In genomic region chr13:87311165-87311564, GRCh38 we compare ENCODE assay signal across 20 cellular contexts.
"Had no signal": no experiment of that assay in that cellular context is flagged by ENCODE, and none has a peak within 500 bp of the region (broad histone marks: within the 10 kb centered on the region; RNA-seq: fewer than 3 reads in every experiment).

No MANE protein-coding gene starts in this region.

- H3K36me3 Mint-ChIP-seq: activated naive CD8-positive, alpha-beta T cell treated with anti-CD3 and anti-CD28 coated beads for 36 hours; WTC11 had no signal

- ATAC-seq: activated T-cell treated with anti-CD3 and anti-CD28 coated beads, Interleukin-2, amount 50 U/mL, for 4 hours; gastrocnemius medialis; stimulated activated naive CD8-positive, alpha-beta T cell treated with anti-CD3 and anti-CD28 coated beads, Interleukin-15, Interleukin-2, amounts not matched to agents 100 U/mL and 50 U/mL, for 24 hours; upper lobe of right lung; WTC11 had no signal

- DNase-seq: activated CD4-positive, alpha-beta T cell treated with anti-CD3 and anti-CD28 coated beads, Interleukin-2, amount 50 U/mL, for 4 hours; activated CD8-positive, alpha-beta memory T cell treated with anti-CD3 and anti-CD28 coated beads, Interleukin-2, amount 50 U/mL, for 48 hours; activated naive CD4-positive, alpha-beta T cell treated with Interleukin-2 at 50 U/mL for 16 hours; activated naive CD8-positive, alpha-beta T cell treated with anti-CD3 and anti-CD28 coated beads for 36 hours; activated T-cell treated with anti-CD3 and anti-CD28 coated beads, Interleukin-2, amount 50 U/mL, for 4 hours; amniotic stem cell; gastrocnemius medialis; head of caudate nucleus; ovary; stimulated activated CD4-positive, alpha-beta T cell treated with anti-CD3 and anti-CD28 coated beads, Interleukin-4, amount 100 ng/mL, for 24 hours; stimulated activated naive CD8-positive, alpha-beta T cell treated with anti-CD3 and anti-CD28 coated beads, Interleukin-15, Interleukin-2, amounts not matched to agents 100 U/mL and 50 U/mL, for 24 hours; upper lobe of right lung had no signal

- H3K9me3 Mint-ChIP-seq: activated naive CD8-positive, alpha-beta T cell treated with anti-CD3 and anti-CD28 coated beads for 36 hours had no signal

- H3K27ac Mint-ChIP-seq: activated naive CD8-positive, alpha-beta T cell treated with anti-CD3 and anti-CD28 coated beads for 36 hours; activated T-helper 2 cell treated with anti-CD3 and anti-CD28 coated beads, Interferon-gamma antibody, Interleukin-2, Interleukin-4, amounts not matched to agents 10 μg/mL and 5 μg/mL and 100 μg/mL, durations not matched to agents 14 hours and 24 hours and 36 hours; nephron; WTC11 had no signal

- H3K27ac ChIP-seq: coronary artery, esophagus muscularis mucosa, gastrocnemius medialis, neutrophil, ovary, prostate gland, right atrium auricular region, upper lobe of right lung had no signal

- H3K4me1 ChIP-seq: esophagus muscularis mucosa, gastrocnemius medialis, prostate gland, right atrium auricular region, upper lobe of right lung had no signal

- H3K4me3 Mint-ChIP-seq: activated naive CD8-positive, alpha-beta T cell treated with anti-CD3 and anti-CD28 coated beads for 36 hours; activated T-cell treated with anti-CD3 and anti-CD28 coated beads, Interleukin-2, amount 50 U/mL, for 4 hours; nephron; WTC11 had no signal

- H3K4me3 ChIP-seq: coronary artery, esophagus muscularis mucosa, gastrocnemius medialis, ovary, prostate gland, right atrium auricular region, upper lobe of right lung had no signal

- H3K27me3 Mint-ChIP-seq: activated naive CD8-positive, alpha-beta T cell treated with anti-CD3 and anti-CD28 coated beads for 36 hours had no signal

- H3K4me1 Mint-ChIP-seq: activated naive CD8-positive, alpha-beta T cell treated with anti-CD3 and anti-CD28 coated beads for 36 hours; nephron; WTC11 had no signal

- H3K27me3 ChIP-seq: esophagus muscularis mucosa, gastrocnemius medialis, neutrophil, ovary, right atrium auricular region, upper lobe of right lung had no signal

- H3K9me3 ChIP-seq: esophagus muscularis mucosa, gastrocnemius medialis, neutrophil, ovary, prostate gland, right atrium auricular region, upper lobe of right lung had no signal

- H3K36me3 ChIP-seq: esophagus muscularis mucosa, gastrocnemius medialis, neutrophil, ovary, prostate gland, right atrium auricular region, upper lobe of right lung had no signal
